1 cellular context compared by ENCODE assay signal in genomic region chr2:216498418-216499413, GRCh38.
TF ChIP-seq lines count a peak whose summit lies in the region.

Gene RPL37A, plus strand, starts transcription at chr2:216498844. Its CDS starts 31 bp downstream, at chr2:216498875.

TF ChIP-seq in HepG2, 621 proteins besides CTCF, POLR2A, EP300 and RAD21 (continued from another document and continues in another):
- TF ChIP-seq TSC22D2 (CRISPR knock-in tag; IDR thresholded peaks at IDR 0.05; ENCODE audit: borderline replicate concordance) (peak; percentile 97), ZNF891 (CRISPR knock-in tag; IDR thresholded peaks at IDR 0.05) (peak; percentile 99), KDM2A (CRISPR knock-in tag; IDR thresholded peaks at IDR 0.05; ENCODE audit: borderline replicate concordance, low read depth) (peak; percentile 96), ETV5 (CRISPR knock-in tag; IDR thresholded peaks at IDR 0.05; ENCODE audit: borderline replicate concordance) (peak; percentile 91), ZNF766 (CRISPR knock-in tag; IDR thresholded peaks at IDR 0.05; ENCODE audit: borderline replicate concordance) (peak; percentile 85), SRF (IDR thresholded peaks at IDR 0.05; ENCODE audit: low read depth, low read length) (no peak; the same call in 1 of the 2 replicates), ZNF839 (CRISPR knock-in tag; IDR thresholded peaks at IDR 0.05; ENCODE audit: borderline replicate concordance) (peak; percentile 80; the same call in 1 of the 2 replicates), SSRP1 (CRISPR knock-in tag; IDR thresholded peaks at IDR 0.05) (peak; percentile 99), ZBTB2 (CRISPR knock-in tag; IDR thresholded peaks at IDR 0.05; ENCODE audit: low read depth) (no peak; the same call in 1 of the 2 replicates), MTF1 (CRISPR knock-in tag; IDR thresholded peaks at IDR 0.05) (no peak), JUN (CRISPR knock-in tag; IDR thresholded peaks at IDR 0.05) (peak; percentile 73; the same call in 1 of the 2 replicates), TGIF2 (CRISPR knock-in tag; IDR thresholded peaks at IDR 0.05) (peak; percentile 94), RBAK (CRISPR knock-in tag; IDR thresholded peaks at IDR 0.05) (no peak; the same call in 1 of the 2 replicates), AGO2 (optimal IDR thresholded peaks at IDR 0.05; ENCODE audit: low read depth, low read length) (peak; percentile 99), ZNF317 (CRISPR knock-in tag; IDR thresholded peaks at IDR 0.05) (peak; percentile 91), TEAD3 (CRISPR knock-in tag; optimal IDR thresholded peaks at IDR 0.05; ENCODE audit: borderline replicate concordance) (peak; percentile 80), TBL1XR1 (IDR thresholded peaks at IDR 0.05; ENCODE audit: borderline replicate concordance, low read length, partially characterized antibody) (peak; percentile 80), ZNF530 (CRISPR knock-in tag; IDR thresholded peaks at IDR 0.05; ENCODE audit: low read depth) (0 out of 2 replicates have a peak, but pooled peaks have one; percentile 42), SMAD1 (CRISPR knock-in tag; IDR thresholded peaks at IDR 0.05; ENCODE audit: borderline replicate concordance, low read depth) (no peak; the same call in 1 of the 2 replicates), ZMYM2 (CRISPR knock-in tag; IDR thresholded peaks at IDR 0.05) (peak; percentile 93), FLYWCH1 (CRISPR knock-in tag; IDR thresholded peaks at IDR 0.05) (no peak), RFX1 (IDR thresholded peaks at IDR 0.05) (0 out of 2 replicates have a peak, but pooled peaks have one; percentile 5), CSRNP1 (CRISPR knock-in tag; IDR thresholded peaks at IDR 0.05) (peak; percentile 92), ZNF281 (CRISPR knock-in tag; IDR thresholded peaks at IDR 0.05; ENCODE audit: borderline replicate concordance) (no peak; the same call in 1 of the 2 replicates), RCOR2 (CRISPR knock-in tag; IDR thresholded peaks at IDR 0.05) (peak; percentile 73; the same call in 1 of the 2 replicates), THAP11 (CRISPR knock-in tag; IDR thresholded peaks at IDR 0.05) (peak; percentile 94), ZNF180 (CRISPR knock-in tag; IDR thresholded peaks at IDR 0.05; ENCODE audit: borderline replicate concordance, low read depth) (0 out of 2 replicates have a peak, but pooled peaks have one; percentile 4), ZNF513 (CRISPR knock-in tag; conservative IDR thresholded peaks at IDR 0.05) (no peak), SP140L (CRISPR knock-in tag; IDR thresholded peaks at IDR 0.05; ENCODE audit: borderline replicate concordance) (peak; percentile 97), SPEN (CRISPR knock-in tag; IDR thresholded peaks at IDR 0.05; ENCODE audit: low read depth) (peak; percentile 100), ZNF121 (CRISPR knock-in tag; IDR thresholded peaks at IDR 0.05) (peak; percentile 33; the same call in 1 of the 2 replicates), ZNF567 (CRISPR knock-in tag; IDR thresholded peaks at IDR 0.05; ENCODE audit: borderline replicate concordance) (peak; percentile 54; the same call in 1 of the 2 replicates), ZNF256 (CRISPR knock-in tag; conservative IDR thresholded peaks at IDR 0.05) (0 out of 2 replicates have a peak, but pooled peaks have one; percentile 45), ATF4 (CRISPR knock-in tag; IDR thresholded peaks at IDR 0.05) (0 out of 4 replicates have a peak, but pooled peaks of 1 of the 2 experiments have one; percentile 61), MXD4 (CRISPR knock-in tag; IDR thresholded peaks at IDR 0.05) (peak; percentile 94), LRRFIP1 (CRISPR knock-in tag; conservative IDR thresholded peaks at IDR 0.05) (0 out of 2 replicates have a peak, but pooled peaks have one; percentile 65), GTF3A (CRISPR knock-in tag; conservative IDR thresholded peaks at IDR 0.05) (peak; percentile 88; the same call in 1 of the 2 replicates), HIC2 (CRISPR knock-in tag; IDR thresholded peaks at IDR 0.05; ENCODE audit: low read depth) (no peak), ZBTB34 (CRISPR knock-in tag; IDR thresholded peaks at IDR 0.05) (peak; percentile 75), SNAPC2 (CRISPR knock-in tag; IDR thresholded peaks at IDR 0.05) (peak; percentile 97), SOX6 (IDR thresholded peaks at IDR 0.05) (no peak), SOX6 (CRISPR knock-in tag; IDR thresholded peaks at IDR 0.05) (peak; percentile 72), ZNF512B (CRISPR knock-in tag; IDR thresholded peaks at IDR 0.05; ENCODE audit: borderline replicate concordance) (peak; percentile 91), ZNF552 (CRISPR knock-in tag; IDR thresholded peaks at IDR 0.05; ENCODE audit: borderline replicate concordance) (peak; percentile 64; the same call in 1 of the 2 replicates)
